36 cellular contexts compared by ENCODE assay signal in genomic region chr1:245800901-245801605, GRCh38.
DNase-seq lines count a peak whose midpoint lies in the region; FAIRE-seq and TF ChIP-seq lines count a peak whose summit lies in the region.
"Had no signal": no experiment of that assay in that cellular context is flagged by ENCODE, and none has a peak within 500 bp of the region (broad histone marks: within the 10 kb centered on the region; RNA-seq: fewer than 3 reads in every experiment).

No MANE protein-coding gene starts in this region.

- WGBS in hepatocyte (ENCODE audit: low lambda C conversion rate, missing lambda C conversion rate), result 50% methylated on average over 6 of the region's 6 CpGs

- H3K36me3 ChIP-seq in SJSA1 (no peaks in the 10 kb centered on the region), hepatocyte (replicated peaks; ENCODE audit: insufficient read depth, low read depth) (no peaks in the 10 kb centered on the region), brain microvascular endothelial cell (replicated peaks) (no peaks in the 10 kb centered on the region)
- H3K36me3 ChIP-seq: BLaER1, heart left ventricle, neutrophil, right lobe of liver, tibial artery had no signal

- no peaks in the 10 kb centered on the region for H3K27me3 Mint-ChIP-seq in T-helper 2 cell treated with Interferon-gamma antibody and Interleukin-4, amounts not matched to agents 5 μg/mL and 100 μg/mL, for 36 hours (ENCODE audit: low read depth)
- H3K27me3 Mint-ChIP-seq: activated CD4-positive, alpha-beta memory T cell treated with anti-CD3 and anti-CD28 coated beads for 36 hours; naive B cell; progenitor cell of endocrine pancreas had no signal

- no peaks in the 10 kb centered on the region for H3K36me3 Mint-ChIP-seq in T-helper 2 cell treated with Interferon-gamma antibody and Interleukin-4, amounts not matched to agents 5 μg/mL and 100 μg/mL, for 36 hours (ENCODE audit: low read depth)
- H3K36me3 Mint-ChIP-seq: activated CD4-positive, alpha-beta memory T cell treated with anti-CD3 and anti-CD28 coated beads for 36 hours; mesothelial cell of epicardium had no signal

- in situ Hi-C loops in brain microvascular endothelial cell (cut with HindIII; ENCODE audit: low pct_ligation_motif_present, low sequenced_read_pairs), result no loop called here

- H3K4me3 ChIP-seq in HFF-Myc (replicated peaks; ENCODE audit: low read depth, low read length), result no peak overlapping the region
- H3K4me3 ChIP-seq in SJSA1, result no peak overlapping the region
- no peak overlapping the region for H3K4me3 ChIP-seq in hepatocyte
- H3K4me3 ChIP-seq in brain microvascular endothelial cell (ENCODE audit: low read depth, low read length), result no peak overlapping the region
- H3K4me3 ChIP-seq: BLaER1, body of pancreas, heart left ventricle, right lobe of liver, SK-N-MC, tibial artery had no signal

- H3K27ac ChIP-seq in SJSA1, result peak overlapping the region; percentile 9; the same call in 1 of the 2 replicates
- H3K27ac ChIP-seq in hepatocyte, result peak overlapping the region; percentile 56
- no peak overlapping the region for H3K27ac ChIP-seq in brain microvascular endothelial cell
- H3K27ac ChIP-seq: BLaER1, body of pancreas, heart left ventricle, neutrophil, right lobe of liver, RWPE1, SK-N-MC, tibial artery had no signal

- TF ChIP-seq CTCF in D721Med (IDR thresholded peaks at IDR 0.05; ENCODE audit: insufficient read depth, missing control alignments) (no peak), HFF-Myc (IDR thresholded peaks at IDR 0.05; ENCODE audit: low read depth, low read length, missing control alignments) (no peak), hepatocyte (IDR thresholded peaks at IDR 0.05; ENCODE audit: poor library complexity) (no peak), brain microvascular endothelial cell (IDR thresholded peaks at IDR 0.05; ENCODE audit: low read depth, low read length, missing control alignments) (no peak)

- H3K27me3 ChIP-seq in SJSA1 (replicated peaks) (no peaks in the 10 kb centered on the region), hepatocyte (no peaks in the 10 kb centered on the region), brain microvascular endothelial cell (replicated peaks) (no peaks in the 10 kb centered on the region)
- H3K27me3 ChIP-seq: BLaER1, body of pancreas, heart left ventricle, neutrophil, right lobe of liver, tibial artery had no signal

- no peaks in the 10 kb centered on the region for H3K79me2 ChIP-seq in hepatocyte

- H3K27ac Mint-ChIP-seq in T-helper 2 cell treated with Interferon-gamma antibody and Interleukin-4, amounts not matched to agents 5 μg/mL and 100 μg/mL, for 36 hours, result no peak overlapping the region
- H3K27ac Mint-ChIP-seq: activated CD4-positive, alpha-beta memory T cell treated with anti-CD3 and anti-CD28 coated beads for 36 hours; endodermal cell; mesothelial cell of epicardium; naive B cell; progenitor cell of endocrine pancreas; T-helper 1 cell treated with Interleukin-12 subunit alpha and Interleukin-12 subunit beta and Interleukin-4 antibody, amounts not matched to agents 30 μg/mL and 1 μg/mL, for 36 hours had no signal

- H2AFZ ChIP-seq in hepatocyte, result no peak overlapping the region

- H3K4me2 ChIP-seq in hepatocyte, result no peak overlapping the region
- H3K4me2 ChIP-seq: BLaER1 had no signal

- H3K4me1 Mint-ChIP-seq in T-helper 2 cell treated with Interferon-gamma antibody and Interleukin-4, amounts not matched to agents 5 μg/mL and 100 μg/mL, for 36 hours (ENCODE audit: low read depth), result no peaks in the 10 kb centered on the region
- H3K4me1 Mint-ChIP-seq: endodermal cell had no signal

- peak; percentile 64 for FAIRE-seq in D721Med (lab: Jason Lieb, UNC)
- FAIRE-seq: GM18507, H54 had no signal

- H3K4me1 ChIP-seq in SJSA1 (replicated peaks) (peaks cover 24% of the 10 kb centered on the region), hepatocyte (ENCODE audit: insufficient read depth) (no peaks in the 10 kb centered on the region)
- H3K4me1 ChIP-seq: body of pancreas, Caco-2, heart left ventricle, right lobe of liver, tibial artery had no signal

- no peaks in the 10 kb centered on the region for H3K9me3 Mint-ChIP-seq in T-helper 2 cell treated with Interferon-gamma antibody and Interleukin-4, amounts not matched to agents 5 μg/mL and 100 μg/mL, for 36 hours
- H3K9me3 Mint-ChIP-seq: activated CD4-positive, alpha-beta memory T cell treated with anti-CD3 and anti-CD28 coated beads for 36 hours; activated T-cell treated with anti-CD3 and anti-CD28 coated beads, Interleukin-2, amount 50 U/mL, for 72 hours; endodermal cell; mesothelial cell of epicardium; naive B cell; T-helper 1 cell treated with Interleukin-12 subunit alpha and Interleukin-12 subunit beta and Interleukin-4 antibody, amounts not matched to agents 30 μg/mL and 1 μg/mL, for 36 hours had no signal

- no peak overlapping the region for H3K4me3 Mint-ChIP-seq in T-helper 2 cell treated with Interferon-gamma antibody and Interleukin-4, amounts not matched to agents 5 μg/mL and 100 μg/mL, for 36 hours
- H3K4me3 Mint-ChIP-seq: activated CD4-positive, alpha-beta memory T cell treated with anti-CD3 and anti-CD28 coated beads for 36 hours; activated T-cell treated with anti-CD3 and anti-CD28 coated beads, Interleukin-2, amount 50 U/mL, for 72 hours; endodermal cell; mesothelial cell of epicardium; naive B cell; T-helper 1 cell treated with Interleukin-12 subunit alpha and Interleukin-12 subunit beta and Interleukin-4 antibody, amounts not matched to agents 30 μg/mL and 1 μg/mL, for 36 hours had no signal

- H3K9me2 ChIP-seq in hepatocyte (replicated peaks; ENCODE audit: insufficient read depth), result no peaks in the 10 kb centered on the region

- no peaks in the 10 kb centered on the region for H3K9me3 ChIP-seq in SJSA1 (replicated peaks)
- no peaks in the 10 kb centered on the region for H3K9me3 ChIP-seq in hepatocyte (ENCODE audit: low read depth)
- H3K9me3 ChIP-seq: BLaER1, body of pancreas, Caco-2, heart left ventricle, neutrophil, right lobe of liver, tibial artery had no signal

- H4K20me1 ChIP-seq in hepatocyte (ENCODE audit: insufficient read depth, poor library complexity, severe bottlenecking), result no peaks in the 10 kb centered on the region
- H4K20me1 ChIP-seq: BLaER1 had no signal

- DNase-seq in D721Med (ENCODE audit: insufficient read length, low spot score) (no peak), HFF-Myc (ENCODE audit: extremely low read depth, low read depth) (peak; percentile 30), SJSA1 (ENCODE audit: low read depth in 1 of 2, low spot score in 2 of 2) (peak; percentile 59 to 73), hepatocyte (ENCODE audit: low spot score) (peak; percentile 55), COLO829 (ENCODE audit: low spot score) (no peak), SHP77 (lab: John Stamatoyannopoulos, UW) (no peak), brain microvascular endothelial cell (no peak)
- DNase-seq in T-helper 2 cell treated with Interferon-gamma antibody and Interleukin-4, amounts not matched to agents 5 μg/mL and 100 μg/mL, for 36 hours (ENCODE audit: low spot score), result no peak
- DNase-seq: activated CD4-positive, alpha-beta memory T cell treated with anti-CD3 and anti-CD28 coated beads for 36 hours; activated CD4-positive, CD25-positive, alpha-beta regulatory T cell treated with anti-CD3 and anti-CD28 coated beads, Interleukin-2, amount 50 U/mL, for 72 hours; activated T-cell treated with anti-CD3 and anti-CD28 coated beads, Interleukin-2, amount 50 U/mL, for 72 hours; body of pancreas; Caco-2; dermis blood vessel endothelial cell; DND-41; endodermal cell; foreskin melanocyte; heart left ventricle; kidney glomerular epithelial cell; naive B cell; NCI-H1694; NCI-H446 treated with DMSO at 0.1 percent for 48 hours; NCI-H774; right lobe of liver; stimulated activated CD4-positive, alpha-beta T cell treated with anti-CD3 and anti-CD28 coated beads, Interleukin-12 subunit alpha, Interleukin-12 subunit beta, amount 100 ng/mL, for 4 hours; stimulated activated CD4-positive, alpha-beta T cell treated with anti-CD3 and anti-CD28 coated beads, Interleukin-4, amount 100 ng/mL, for 1 hour; tibial artery had no signal

Comparison
In these comparisons a context has a peak if more than half of its experiments do, and no peak if none do; other contexts are left out.
1. DNase-seq: peak in HFF-Myc (single experiment), SJSA1 (2 of 2) and hepatocyte (single experiment); none in D721Med (single experiment), COLO829 (single experiment), T-helper 2 cell treated with Interferon-gamma antibody and Interleukin-4, amounts not matched to agents 5 μg/mL and 100 μg/mL, for 36 hours (single experiment), SHP77 (0 of 2) and brain microvascular endothelial cell (single experiment).